In the genomic region with DNA sequence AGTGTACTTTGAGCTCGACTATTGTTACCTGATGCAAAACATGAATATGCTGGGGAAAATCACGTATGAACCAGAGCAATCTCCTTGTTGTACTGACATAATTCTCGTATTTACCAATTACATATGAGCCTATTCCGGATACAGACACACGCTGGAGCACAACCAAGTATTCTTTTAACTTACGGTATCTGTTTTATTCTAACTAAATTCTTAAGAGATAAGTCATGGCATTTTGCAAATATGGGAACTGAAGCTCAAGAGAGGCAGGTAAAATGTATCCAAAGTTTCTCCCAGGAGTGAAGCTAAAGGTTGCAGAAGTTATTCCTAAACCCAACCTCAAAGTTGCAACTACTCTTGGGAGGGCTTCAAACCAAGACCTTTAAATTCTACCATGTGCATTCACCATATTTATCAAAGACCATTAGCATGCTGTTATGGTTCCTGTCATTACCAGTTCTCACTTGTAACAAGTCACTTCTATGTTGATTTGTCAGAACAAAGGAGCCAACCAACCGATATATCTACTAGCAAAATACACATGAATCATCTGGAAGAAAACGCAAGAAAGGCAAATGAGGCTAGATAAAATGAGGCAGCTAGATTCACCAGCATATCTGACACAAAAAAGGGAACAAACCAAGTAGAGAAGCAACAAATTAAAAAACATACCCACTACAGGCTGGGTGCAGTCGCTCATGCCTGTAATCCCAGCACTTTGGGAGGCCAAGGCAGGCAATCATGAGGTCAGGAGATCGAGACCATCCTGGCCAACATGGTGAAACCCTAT, we compare ENCODE assay signal across 10 cellular contexts. TPM values are rescaled to one million over a fixed set of nuclear protein-coding genes. Genes with fewer than 3 reads are reported as not detected.
DNase-seq lines count a peak whose midpoint lies in the region; ATAC-seq and TF ChIP-seq lines count a peak whose summit lies in the region.
"Had no signal": no experiment of that assay in that cellular context is flagged by ENCODE, and none has a peak within 500 bp of the region (broad histone marks: within the 10 kb centered on the region; RNA-seq: fewer than 3 reads in every experiment).

No MANE protein-coding gene starts in this region.

- no peak overlapping the region for H3K27ac ChIP-seq in CD4-positive, alpha-beta T cell (ENCODE audit: low read depth, low read length)
- H3K27ac ChIP-seq in mesendoderm (ENCODE audit: low read depth, low read length) (no peak overlapping the region), right lobe of liver (no peak overlapping the region)

- TF ChIP-seq POLR2A in right lobe of liver (IDR thresholded peaks at IDR 0.05): no peak

- in situ Hi-C loops in KBM-7 (cut with MboI; ENCODE audit: low pct_unique_long_range_greater_than_20kb, low sequenced_read_pairs): no loop called here

- no peaks in the 10 kb centered on the region for H3K9me3 ChIP-seq in CD4-positive, alpha-beta T cell (ENCODE audit: control insufficient read depth, low read length)
- no peaks in the 10 kb centered on the region for H3K9me3 ChIP-seq in right lobe of liver

- H3K9me3 Mint-ChIP-seq in CD4-positive, alpha-beta T cell: no peaks in the 10 kb centered on the region
- peaks cover 6% of the 10 kb centered on the region for H3K9me3 Mint-ChIP-seq in activated naive CD8-positive, alpha-beta T cell treated with anti-CD3 and anti-CD28 coated beads, Interleukin-2, amount 50 U/mL, for 24 hours
- H3K9me3 Mint-ChIP-seq in glutamatergic neuron (ENCODE audit: unreplicated experiment): peaks cover 6% of the 10 kb centered on the region

- H3K36me3 ChIP-seq in mesendoderm (ENCODE audit: control insufficient read depth, insufficient read depth, low read length): no peaks in the 10 kb centered on the region
- H3K36me3 ChIP-seq in right lobe of liver: no peaks in the 10 kb centered on the region

- H3K56ac ChIP-seq in mesendoderm (ENCODE audit: low read length): no peak overlapping the region

- peaks cover 11% of the 10 kb centered on the region for H3K4me1 ChIP-seq in mesendoderm (ENCODE audit: control insufficient read depth, low read depth, low read length)
- H3K4me1 ChIP-seq in right lobe of liver: peaks cover 0 to 7% (median 0%) of the 10 kb centered on the region in 4 donors

- no peak for TF ChIP-seq CTCF in CD4-positive, alpha-beta T cell (IDR thresholded peaks at IDR 0.05)
- TF ChIP-seq CTCF in right lobe of liver (IDR thresholded peaks at IDR 0.05) (no peak), glutamatergic neuron (IDR thresholded peaks at IDR 0.05; ENCODE audit: partially characterized antibody, unreplicated experiment) (no peak)

- no peak overlapping the region for H2BK15ac ChIP-seq in mesendoderm (replicated peaks; ENCODE audit: low read depth)

- H3K79me1 ChIP-seq in mesendoderm (ENCODE audit: low read length): peaks cover 1% of the 10 kb centered on the region

- peaks cover 68% of the 10 kb centered on the region for H3K4me1 Mint-ChIP-seq in CD4-positive, alpha-beta T cell (ENCODE audit: low read depth)
- H3K4me1 Mint-ChIP-seq in activated naive CD8-positive, alpha-beta T cell treated with anti-CD3 and anti-CD28 coated beads, Interleukin-2, amount 50 U/mL, for 24 hours: peaks cover 63% of the 10 kb centered on the region
- H3K4me1 Mint-ChIP-seq in glutamatergic neuron (ENCODE audit: low read depth, unreplicated experiment): peaks cover 12% of the 10 kb centered on the region

- CTCF ChIA-PET in CD4-positive, alpha-beta T cell (lab: Charles Lee): interaction anchor here (0.7 to 1.5 kb wide), 2 partner anchors 10 to 16 kb away, joined by 3 read pairs; no protein-coding TSS in a partner anchor

- no peak overlapping the region for H3K4me3 ChIP-seq in mesendoderm (ENCODE audit: low read length)
- no peak overlapping the region for H3K4me3 ChIP-seq in right lobe of liver

- peak overlapping the region; percentile 18 for H3K18ac ChIP-seq in mesendoderm (ENCODE audit: low read length)

- no peak overlapping the region for H3K4me2 ChIP-seq in mesendoderm (ENCODE audit: low read length)

- H3K23ac ChIP-seq in mesendoderm (ENCODE audit: low read length): no peak overlapping the region

- H3K9ac ChIP-seq in mesendoderm (ENCODE audit: low read length): no peak overlapping the region

- peaks cover 21% of the 10 kb centered on the region for H3K36me3 Mint-ChIP-seq in CD4-positive, alpha-beta T cell (ENCODE audit: low read depth)
- H3K36me3 Mint-ChIP-seq in activated naive CD8-positive, alpha-beta T cell treated with anti-CD3 and anti-CD28 coated beads, Interleukin-2, amount 50 U/mL, for 24 hours (ENCODE audit: low read depth): peaks cover 30% of the 10 kb centered on the region
- peaks cover 4% of the 10 kb centered on the region for H3K36me3 Mint-ChIP-seq in glutamatergic neuron (ENCODE audit: unreplicated experiment)

- H4K5ac ChIP-seq in mesendoderm (ENCODE audit: low read length): no peak overlapping the region

- no peak overlapping the region for H3K4ac ChIP-seq in mesendoderm (ENCODE audit: low read depth, low read length)

- ATAC-seq in CD4-positive, alpha-beta T cell (ENCODE audit: poor library complexity): no peak
- no peak for ATAC-seq in activated naive CD8-positive, alpha-beta T cell treated with anti-CD3 and anti-CD28 coated beads, Interleukin-2, amount 50 U/mL, for 24 hours
- ATAC-seq in HG02571 (IDR thresholded peaks at IDR 0.05; ENCODE audit: unreplicated experiment) (no peak), right lobe of liver (no peak), GM21737 (IDR thresholded peaks at IDR 0.05; ENCODE audit: unreplicated experiment) (no peak)

- H3K79me2 ChIP-seq in mesendoderm (ENCODE audit: control insufficient read depth, insufficient read depth, low read length): peaks cover 92% of the 10 kb centered on the region

- no peaks in the 10 kb centered on the region for H3K27me3 ChIP-seq in CD4-positive, alpha-beta T cell (ENCODE audit: control insufficient read depth, insufficient read depth, low read length)
- no peaks in the 10 kb centered on the region for H3K27me3 ChIP-seq in mesendoderm (ENCODE audit: insufficient read depth, low read length, poor library complexity)
- no peaks in the 10 kb centered on the region for H3K27me3 ChIP-seq in right lobe of liver

- H3K27me3 Mint-ChIP-seq in CD4-positive, alpha-beta T cell: no peaks in the 10 kb centered on the region
- no peaks in the 10 kb centered on the region for H3K27me3 Mint-ChIP-seq in activated naive CD8-positive, alpha-beta T cell treated with anti-CD3 and anti-CD28 coated beads, Interleukin-2, amount 50 U/mL, for 24 hours
- H3K27me3 Mint-ChIP-seq in glutamatergic neuron (ENCODE audit: unreplicated experiment): no peaks in the 10 kb centered on the region

- WGBS in mesendoderm (ENCODE audit: extremely low coverage, insufficient coverage, low lambda C conversion rate): no CpG with 5 or more reads among the region's 10 CpGs
- 76% methylated on average over 10 of the region's 10 CpGs for WGBS in right lobe of liver (ENCODE audit: insufficient coverage, low coverage, low lambda C conversion rate, missing lambda C conversion rate)

- H4K8ac ChIP-seq in mesendoderm (ENCODE audit: low read depth, low read length): peak overlapping the region; percentile 76

- peak overlapping the region; percentile 60 for H3K27ac Mint-ChIP-seq in CD4-positive, alpha-beta T cell
- H3K27ac Mint-ChIP-seq in activated naive CD8-positive, alpha-beta T cell treated with anti-CD3 and anti-CD28 coated beads, Interleukin-2, amount 50 U/mL, for 24 hours: peak overlapping the region; percentile 28
- no peak overlapping the region for H3K27ac Mint-ChIP-seq in glutamatergic neuron (ENCODE audit: unreplicated experiment)

- intact Hi-C loops in CD4-positive, alpha-beta T cell (cut with DNase I, micrococcal nuclease): loop anchor here in 1 of 2 experiments (10.0 kb wide), 1 partner anchor 475 kb away; no protein-coding TSS in a partner anchor
- intact Hi-C loops in right lobe of liver (cut with DNase I): no loop called here

- H2BK5ac ChIP-seq in mesendoderm (ENCODE audit: low read length): no peak overlapping the region

- POLR2A ChIA-PET in CD4-positive, alpha-beta T cell (lab: Charles Lee): interaction anchor here (1.3 to 1.4 kb wide), 2 partner anchors 15 to 180 kb away, joined by 4 to 6 read pairs; no protein-coding TSS in a partner anchor

- no peak for DNase-seq in CD4-positive, alpha-beta T cell
- DNase-seq in KBM-7: peak; percentile 26
- no peak for DNase-seq in activated naive CD8-positive, alpha-beta T cell treated with anti-CD3 and anti-CD28 coated beads, Interleukin-2, amount 50 U/mL, for 24 hours
- no peak for DNase-seq in mesendoderm
- DNase-seq in right lobe of liver: no peak
- DNase-seq in glutamatergic neuron: no peak
- DNase-seq: activated CD4-positive, alpha-beta T cell treated with anti-CD3 and anti-CD28 coated beads, Interleukin-2, amount 50 U/mL, for 4 hours; C1 segment of cervical spinal cord had no signal

- H3K4me3 Mint-ChIP-seq in CD4-positive, alpha-beta T cell: peak overlapping the region; percentile 46
- no peak overlapping the region for H3K4me3 Mint-ChIP-seq in activated naive CD8-positive, alpha-beta T cell treated with anti-CD3 and anti-CD28 coated beads, Interleukin-2, amount 50 U/mL, for 24 hours
- H3K4me3 Mint-ChIP-seq in glutamatergic neuron (ENCODE audit: unreplicated experiment): no peak overlapping the region

- H2BK120ac ChIP-seq in mesendoderm (ENCODE audit: low read depth, low read length): no peak overlapping the region

- no peak overlapping the region for H2AK5ac ChIP-seq in mesendoderm (ENCODE audit: low read length)

RNA-seq across cellular contexts. Expression of a gene that starts 17.8 kb away (rescaled TPM):
- 10 to 100 TPM; 63.2 to 67.8 TPM for total RNA-seq in CD4-positive, alpha-beta T cell
- 70.0 TPM for polyA plus RNA-seq in mesendoderm (2013, experiment 1 of 2)
- 67.0 TPM for polyA plus RNA-seq in mesendoderm (2013, experiment 2 of 2)
- total RNA-seq in right lobe of liver (10 to 100 TPM; 32.6 to 80.6 (median 56.2) TPM), glutamatergic neuron (ENCODE audit: unreplicated experiment) (101 TPM)
